In the genomic region with DNA sequence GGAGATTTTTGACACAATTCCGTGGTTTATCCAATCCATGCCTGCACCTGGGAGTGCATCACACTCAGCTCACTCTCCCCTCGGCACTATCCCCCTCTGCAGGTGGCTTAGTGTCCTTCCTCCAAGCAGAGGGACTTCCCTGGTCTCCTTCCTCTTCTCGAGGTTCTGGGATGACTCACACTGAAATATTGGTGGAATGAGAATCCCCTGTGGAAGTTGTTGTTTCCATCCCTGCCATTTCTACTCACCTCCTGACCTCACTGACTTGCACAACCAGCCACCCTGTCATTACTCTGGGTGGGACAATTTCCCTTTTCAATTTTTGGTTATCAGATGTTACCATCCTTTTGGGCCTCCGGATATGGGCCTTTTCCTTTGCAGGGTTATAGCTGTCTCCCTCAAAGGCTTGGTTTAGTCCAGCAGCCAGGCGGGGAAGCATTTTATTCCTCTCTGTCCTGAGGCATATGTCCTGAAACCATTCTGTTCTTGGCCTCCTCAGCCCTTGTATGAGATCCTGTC, we compare ENCODE assay signal across 13 cellular contexts. TPM values are rescaled to one million over a fixed set of nuclear protein-coding genes. Genes with fewer than 3 reads are reported as not detected.
DNase-seq lines count a peak whose midpoint lies in the region; ATAC-seq and TF ChIP-seq lines count a peak whose summit lies in the region.
"Had no signal": no experiment of that assay in that cellular context is flagged by ENCODE, and none has a peak within 500 bp of the region (broad histone marks: within the 10 kb centered on the region; RNA-seq: fewer than 3 reads in every experiment).

No MANE protein-coding gene starts in this region.

- H2BK120ac ChIP-seq in mesenchymal stem cell (ENCODE audit: low read depth, low read length) = no peak overlapping the region

- intact Hi-C loops in PC-9 (cut with micrococcal nuclease; ENCODE audit: unreplicated experiment) (loop anchor here (2.0 to 5.0 kb wide), 3 partner anchors 52 to 354 kb away; no protein-coding TSS in a partner anchor), esophagus muscularis mucosa (cut with DNase I) (loop anchor here (10.0 kb wide), 1 partner anchor 52 kb away; no protein-coding TSS in a partner anchor)

- H3F3A ChIP-seq in PC-9 (ENCODE audit: insufficient read depth, low read depth) = peaks cover 16% of the 10 kb centered on the region

- H3K27me3 ChIP-seq in PC-9 (ENCODE audit: insufficient read depth, low read depth) (no peaks in the 10 kb centered on the region), esophagus muscularis mucosa (no peaks in the 10 kb centered on the region), mesenchymal stem cell (ENCODE audit: control insufficient read depth in 1 of 2, insufficient read depth in 1 of 2, low read length in 2 of 2) (no peaks in the 10 kb centered on the region)

- DNase-seq in AG10803 (ENCODE audit: low read depth) = peak; percentile 79
- DNase-seq in PC-9 = peak; percentile 52 to 84
- peak; percentile 68 for DNase-seq in esophagus muscularis mucosa (ENCODE audit: extremely low spot score)
- peak; percentile 78 for DNase-seq in mesenchymal stem cell
- no peak for DNase-seq in NCI-H446 treated with DMSO at 0.1 percent for 48 hours (lab: John Stamatoyannopoulos, UW)
- no peak for DNase-seq in NK-92 treated with Interleukin-12 subunit alpha and Interleukin-12 subunit beta, amount 100 ng/mL, for 24 hours (lab: John Stamatoyannopoulos, UW)
- DNase-seq in NCI-H82 (lab: John Stamatoyannopoulos, UW) = no peak
- DNase-seq: activated CD4-positive, alpha-beta T cell treated with anti-CD3 and anti-CD28 coated beads for 36 hours; COR-L47; stimulated activated naive CD8-positive, alpha-beta T cell treated with anti-CD3 and anti-CD28 coated beads, Interleukin-15, Interleukin-2, amounts not matched to agents 100 U/mL and 50 U/mL, for 24 hours had no signal

- H2AK5ac ChIP-seq in mesenchymal stem cell (ENCODE audit: low read length, severe bottlenecking) = peak overlapping the region; percentile 95

- H3K4me3 ChIP-seq in AG10803 (ENCODE audit: low read length) (no peak overlapping the region), PC-9 (peak overlapping the region; percentile 16; the same call in 1 of the 2 replicates), esophagus muscularis mucosa (no peak overlapping the region), mesenchymal stem cell (ENCODE audit: insufficient read depth in 1 of 2, low read depth in 1 of 2, low read length in 2 of 2) (no peak overlapping the region)
- H3K4me3 ChIP-seq: skin epidermis had no signal

- H3K27ac ChIP-seq in PC-9 (peak overlapping the region; percentile 53), esophagus muscularis mucosa (replicated peaks in 1 of 4) (peak overlapping the region in 1 of 4 donors; percentile 31), mesenchymal stem cell (ENCODE audit: low read length, poor library complexity, severe bottlenecking) (peak overlapping the region; percentile 87)
- H3K27ac ChIP-seq: KMS-11, skin epidermis had no signal

- H2BK12ac ChIP-seq in mesenchymal stem cell (ENCODE audit: low read length in 2 of 2) = peak overlapping the region in 1 of 2 experiments; percentile 37

- H3K14ac ChIP-seq in mesenchymal stem cell (ENCODE audit: low read length in 2 of 2) = peak overlapping the region in 1 of 2 experiments; percentile 57

- peaks cover 28% of the 10 kb centered on the region for H3K79me1 ChIP-seq in mesenchymal stem cell (replicated peaks; ENCODE audit: low read length, poor library complexity, severe bottlenecking)

- 67% methylated on average over 5 of the region's 5 CpGs for WGBS in esophagus muscularis mucosa
- 37% methylated on average over 4 of the region's 5 CpGs for WGBS in mesenchymal stem cell

- H2BK15ac ChIP-seq in mesenchymal stem cell (ENCODE audit: low read depth, poor library complexity, severe bottlenecking) = peak overlapping the region; percentile 74

- peak overlapping the region; percentile 19 for H4K8ac ChIP-seq in mesenchymal stem cell (ENCODE audit: low read length)

- no peaks in the 10 kb centered on the region for H4K20me1 ChIP-seq in PC-9 (ENCODE audit: insufficient read depth)

- H3K9me2 ChIP-seq in PC-9 (ENCODE audit: insufficient read depth) = no peaks in the 10 kb centered on the region

- TF ChIP-seq POLR2A in esophagus muscularis mucosa (IDR thresholded peaks at IDR 0.05; ENCODE audit: low read depth) = no peak

- H3K18ac ChIP-seq in mesenchymal stem cell (ENCODE audit: low read depth in 1 of 2, low read length in 2 of 2) = peak overlapping the region; percentile 44 to 48

- H3K4ac ChIP-seq in mesenchymal stem cell (ENCODE audit: low read depth in 1 of 2, low read length in 2 of 2) = peak overlapping the region in 1 of 2 experiments; percentile 60

- CTCF ChIA-PET in PC-9 (lab: Charles Lee) = interaction anchor here (0.6 to 0.8 kb wide), 4 partner anchors 22 to 59 kb away, joined by 3 to 6 read pairs (median 4); no protein-coding TSS in a partner anchor

- H3K36me3 ChIP-seq in PC-9 (ENCODE audit: low read depth) (no peaks in the 10 kb centered on the region), esophagus muscularis mucosa (no peaks in the 10 kb centered on the region), mesenchymal stem cell (ENCODE audit: control insufficient read depth in 1 of 2, insufficient read depth in 2 of 2, low read depth in 1 of 2, low read length in 2 of 2) (no peaks in the 10 kb centered on the region)

- peak overlapping the region; percentile 53 for H4K91ac ChIP-seq in mesenchymal stem cell (ENCODE audit: low read length)

- no peak for TF ChIP-seq EP300 in esophagus muscularis mucosa (IDR thresholded peaks at IDR 0.05)

- peak overlapping the region; percentile 34 for H2BK5ac ChIP-seq in mesenchymal stem cell (ENCODE audit: low read depth, low read length, poor library complexity, severe bottlenecking)

- H2AFZ ChIP-seq in PC-9 (no peak overlapping the region), mesenchymal stem cell (ENCODE audit: low read depth, low read length) (no peak overlapping the region)

- no peak overlapping the region for H3K9ac ChIP-seq in mesenchymal stem cell (ENCODE audit: low read length)
- H3K9ac ChIP-seq: KMS-11 had no signal

- H3K4me2 ChIP-seq in PC-9 (peak overlapping the region; percentile 57), mesenchymal stem cell (ENCODE audit: low read length, poor library complexity, severe bottlenecking) (peak overlapping the region; percentile 4)
- H3K4me2 ChIP-seq: KMS-11 had no signal

- H3K9me3 ChIP-seq in PC-9 (ENCODE audit: insufficient read depth, low read depth) (no peaks in the 10 kb centered on the region), esophagus muscularis mucosa (no peaks in the 10 kb centered on the region), mesenchymal stem cell (ENCODE audit: control insufficient read depth, low read length) (no peaks in the 10 kb centered on the region)

- peaks cover 23% of the 10 kb centered on the region for H3K4me1 ChIP-seq in PC-9 (replicated peaks; ENCODE audit: insufficient read depth)
- H3K4me1 ChIP-seq in esophagus muscularis mucosa = peaks cover 32 to 53% (median 46%) of the 10 kb centered on the region in 4 donors
- peaks cover 22% of the 10 kb centered on the region for H3K4me1 ChIP-seq in mesenchymal stem cell (ENCODE audit: control insufficient read depth, insufficient read depth, low read depth, low read length)

- peak overlapping the region in 1 of 2 experiments; percentile 27 for H3K23ac ChIP-seq in mesenchymal stem cell (ENCODE audit: low read length in 2 of 2)

- POLR2A ChIA-PET in PC-9 (lab: Charles Lee; ENCODE audit: unreplicated experiment) = no interaction called here

- TF ChIP-seq CTCF in AG10803 (conservative IDR thresholded peaks at IDR 0.05; ENCODE audit: low read length) (peak; percentile 41), PC-9 (conservative IDR thresholded peaks at IDR 0.05) (peak; percentile 58), esophagus muscularis mucosa (IDR thresholded peaks at IDR 0.05) (peak in 1 of 3 experiments; percentile 21)

- BruUV-seq in PC-9 (replicated peaks; lab: Mats Ljungman, UMichigan) = no TSS peak

- ATAC-seq in GM21381 (IDR thresholded peaks at IDR 0.05; ENCODE audit: unreplicated experiment) = no peak
- ATAC-seq: activated CD4-positive, alpha-beta T cell treated with anti-CD3 and anti-CD28 coated beads for 36 hours; stimulated activated naive CD8-positive, alpha-beta T cell treated with anti-CD3 and anti-CD28 coated beads, Interleukin-15, Interleukin-2, amounts not matched to agents 100 U/mL and 50 U/mL, for 24 hours had no signal

- H3K79me2 ChIP-seq in PC-9 (ENCODE audit: low read depth) = peaks cover 6% of the 10 kb centered on the region; the same call in 1 of the 2 replicates

RNA-seq across cellular contexts. Expression of gene PTPRM, which starts 59.9 kb away (rescaled TPM):
- total RNA-seq in PC-9 (2021) (30.7 and 32.5 TPM in 2 replicates), esophagus muscularis mucosa (10 to 100 TPM; 62.7 to 94.0 (median 76.0) TPM)
- polyA plus RNA-seq in mesenchymal stem cell (2013, experiment 1 of 2) = 57.5 TPM
- 57.1 TPM for polyA plus RNA-seq in mesenchymal stem cell (2013, experiment 2 of 2)

Comparison
In these comparisons a context has a peak if more than half of its experiments do, and no peak if none do; other contexts are left out.
1. DNase-seq: peak in AG10803 (single experiment), PC-9 (2 of 2), esophagus muscularis mucosa (single experiment) and mesenchymal stem cell (single experiment); none in NCI-H446 treated with DMSO at 0.1 percent for 48 hours (single experiment), NK-92 treated with Interleukin-12 subunit alpha and Interleukin-12 subunit beta, amount 100 ng/mL, for 24 hours (single experiment) and NCI-H82 (single experiment).